10 cellular contexts compared by ENCODE assay signal in the genomic region with DNA sequence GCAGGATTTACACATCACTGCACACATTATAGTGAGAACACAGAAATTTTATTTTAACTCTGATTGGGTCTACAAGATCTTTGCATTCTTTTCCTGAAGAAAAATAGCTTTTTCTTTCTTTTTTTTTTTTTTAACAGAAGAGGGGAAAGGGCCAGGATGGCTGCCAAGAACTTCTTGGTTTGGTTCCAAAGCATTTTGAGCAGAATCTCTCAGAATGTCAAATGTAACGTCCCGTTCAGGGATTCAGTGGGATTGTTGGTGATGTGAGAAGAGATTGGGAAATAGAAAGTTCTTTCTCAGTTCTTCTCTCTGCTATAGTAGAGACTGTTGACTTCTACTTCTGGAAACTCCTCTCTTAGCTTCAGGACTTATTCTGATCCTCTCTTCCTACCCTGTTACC.
DNase-seq lines count a peak whose midpoint lies in the region; ATAC-seq and TF ChIP-seq lines count a peak whose summit lies in the region.
"Had no signal": no experiment of that assay in that cellular context is flagged by ENCODE, and none has a peak within 500 bp of the region (broad histone marks: within the 10 kb centered on the region; RNA-seq: fewer than 3 reads in every experiment).

No MANE protein-coding gene starts in this region.

- H3K4me2 ChIP-seq in DOHH2 (ENCODE audit: low read length) (peak overlapping the region; percentile 57), osteoblast (ENCODE audit: insufficient read depth, low read length) (peak overlapping the region; percentile 40)

- H3K9me2 ChIP-seq in DOHH2 (replicated peaks; ENCODE audit: control insufficient read depth, low read length): no peaks in the 10 kb centered on the region

- H2AFZ ChIP-seq in osteoblast (ENCODE audit: low read length): no peak overlapping the region

- intact Hi-C loops in dendritic cell treated with granulocyte-macrophage colony-stimulating factor and Interleukin-4, amounts not matched to agents 40 ng/mL and 50 ng/mL, for 4 days (cut with micrococcal nuclease): loop anchor here (2.0 to 10.0 kb wide), 2 partner anchors 70 to 1856 kb away; partner anchors contain the start of gene CBR4

- no peaks in the 10 kb centered on the region for H4K20me1 ChIP-seq in DOHH2 (ENCODE audit: control insufficient read depth, insufficient read depth, low read depth, low read length)
- no peaks in the 10 kb centered on the region for H4K20me1 ChIP-seq in osteoblast (ENCODE audit: insufficient read depth, low read length)

- H3K27ac Mint-ChIP-seq in dendritic cell treated with granulocyte-macrophage colony-stimulating factor and Interleukin-4, amounts not matched to agents 40 ng/mL and 50 ng/mL, for 4 days: peak overlapping the region; percentile 90
- H3K27ac Mint-ChIP-seq in glutamatergic neuron (ENCODE audit: unreplicated experiment): no peak overlapping the region

- H3K36me3 ChIP-seq in DOHH2 (ENCODE audit: control insufficient read depth, low read length) (no peaks in the 10 kb centered on the region), osteoblast (ENCODE audit: insufficient read depth, low read length) (peaks cover 8% of the 10 kb centered on the region)

- no peak overlapping the region for H3K27ac ChIP-seq in DOHH2 (ENCODE audit: low read depth, low read length)
- peak overlapping the region; percentile 47 for H3K27ac ChIP-seq in osteoblast (ENCODE audit: low read depth, low read length)
- no peak overlapping the region for H3K27ac ChIP-seq in foreskin keratinocyte

- ATAC-seq in HG03378 (IDR thresholded peaks at IDR 0.05; ENCODE audit: unreplicated experiment) (peak; percentile 12), GM21447 (IDR thresholded peaks at IDR 0.05; ENCODE audit: unreplicated experiment) (no peak), HG03520 (IDR thresholded peaks at IDR 0.05; ENCODE audit: unreplicated experiment) (no peak), foreskin keratinocyte (no peak)

- H3K9me3 Mint-ChIP-seq in dendritic cell treated with granulocyte-macrophage colony-stimulating factor and Interleukin-4, amounts not matched to agents 40 ng/mL and 50 ng/mL, for 4 days: peaks cover 8% of the 10 kb centered on the region
- H3K9me3 Mint-ChIP-seq in glutamatergic neuron (ENCODE audit: unreplicated experiment): peaks cover 5% of the 10 kb centered on the region

- TF ChIP-seq CTCF in DOHH2 (IDR thresholded peaks at IDR 0.05; ENCODE audit: low read depth, low read length, poor library complexity, severe bottlenecking) (no peak), osteoblast (IDR thresholded peaks at IDR 0.05; ENCODE audit: extremely low read depth, low read depth, low read length) (no peak), glutamatergic neuron (IDR thresholded peaks at IDR 0.05; ENCODE audit: partially characterized antibody, unreplicated experiment) (no peak), foreskin keratinocyte (conservative IDR thresholded peaks at IDR 0.05) (no peak)

- no peaks in the 10 kb centered on the region for H3K36me3 Mint-ChIP-seq in dendritic cell treated with granulocyte-macrophage colony-stimulating factor and Interleukin-4, amounts not matched to agents 40 ng/mL and 50 ng/mL, for 4 days (ENCODE audit: low read depth)
- H3K36me3 Mint-ChIP-seq in glutamatergic neuron (ENCODE audit: unreplicated experiment): no peaks in the 10 kb centered on the region

- no peaks in the 10 kb centered on the region for H3K27me3 ChIP-seq in DOHH2 (ENCODE audit: control insufficient read depth, low read length)
- H3K27me3 ChIP-seq in osteoblast (ENCODE audit: insufficient read depth, low read length): no peaks in the 10 kb centered on the region
- no peaks in the 10 kb centered on the region for H3K27me3 ChIP-seq in foreskin keratinocyte

- H3K4me1 Mint-ChIP-seq in dendritic cell treated with granulocyte-macrophage colony-stimulating factor and Interleukin-4, amounts not matched to agents 40 ng/mL and 50 ng/mL, for 4 days (ENCODE audit: low read depth): peaks cover 33% of the 10 kb centered on the region
- no peaks in the 10 kb centered on the region for H3K4me1 Mint-ChIP-seq in glutamatergic neuron (ENCODE audit: low read depth, unreplicated experiment)

- DNase-seq in osteoblast (ENCODE audit: insufficient read length, low spot score, missing footprints) (no peak), glutamatergic neuron (no peak), foreskin keratinocyte (no peak)
- DNase-seq: activated naive CD4-positive, alpha-beta T cell treated with anti-CD3 and anti-CD28 coated beads, Interleukin-2, amount 50 U/mL, for 16 hours had no signal

- no peaks in the 10 kb centered on the region for H3K79me2 ChIP-seq in DOHH2 (ENCODE audit: control insufficient read depth, low read length)
- no peaks in the 10 kb centered on the region for H3K79me2 ChIP-seq in osteoblast (ENCODE audit: insufficient read depth, low read length)

- no peaks in the 10 kb centered on the region for H3K27me3 Mint-ChIP-seq in dendritic cell treated with granulocyte-macrophage colony-stimulating factor and Interleukin-4, amounts not matched to agents 40 ng/mL and 50 ng/mL, for 4 days
- H3K27me3 Mint-ChIP-seq in glutamatergic neuron (ENCODE audit: unreplicated experiment): peaks cover 4% of the 10 kb centered on the region

- H3K4me3 Mint-ChIP-seq in dendritic cell treated with granulocyte-macrophage colony-stimulating factor and Interleukin-4, amounts not matched to agents 40 ng/mL and 50 ng/mL, for 4 days: no peak overlapping the region
- H3K4me3 Mint-ChIP-seq in glutamatergic neuron (ENCODE audit: unreplicated experiment): no peak overlapping the region

- no peaks in the 10 kb centered on the region for H3K9me3 ChIP-seq in DOHH2 (ENCODE audit: control insufficient read depth, insufficient read depth, low read length)
- H3K9me3 ChIP-seq in osteoblast (ENCODE audit: low read depth, low read length): no peaks in the 10 kb centered on the region

- peaks cover 3% of the 10 kb centered on the region; the same call in 1 of the 2 replicates for H3F3A ChIP-seq in DOHH2 (ENCODE audit: control insufficient read depth, insufficient read depth)

- H3K4me1 ChIP-seq in DOHH2 (ENCODE audit: control insufficient read depth, low read length) (peaks cover 20% of the 10 kb centered on the region), osteoblast (ENCODE audit: insufficient read depth, low read length) (peaks cover 24% of the 10 kb centered on the region), foreskin keratinocyte (peaks cover 10% of the 10 kb centered on the region)

- H3K4me3 ChIP-seq in DOHH2 (ENCODE audit: low read length) (peak overlapping the region; percentile 28), osteoblast (ENCODE audit: insufficient read depth, low read length) (no peak overlapping the region)
- H3K4me3 ChIP-seq: lung had no signal
